In the genomic region with DNA sequence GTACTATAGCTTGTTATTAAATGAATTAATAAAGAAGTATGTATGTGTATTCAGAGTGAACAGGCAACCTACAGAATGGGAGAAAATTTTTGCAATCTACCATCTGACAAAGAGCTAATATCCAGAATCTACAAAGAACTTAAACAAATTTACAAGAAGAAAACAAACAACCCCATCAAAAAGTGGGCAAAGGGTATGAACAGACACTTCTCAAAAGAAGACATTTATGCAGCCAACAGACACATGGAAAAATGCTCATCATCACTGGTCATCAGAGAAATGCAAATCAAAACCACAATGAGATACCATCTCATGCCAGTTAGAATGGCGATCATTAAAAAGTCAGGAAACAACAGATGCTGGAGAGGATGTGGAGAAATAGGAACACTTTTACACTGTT, we compare ENCODE assay signal across 2 cellular contexts. TPM values are rescaled to one million over a fixed set of nuclear protein-coding genes. Genes with fewer than 3 reads are reported as not detected.
"Had no signal": no experiment of that assay in that cellular context is flagged by ENCODE, and none has a peak within 500 bp of the region (broad histone marks: within the 10 kb centered on the region; RNA-seq: fewer than 3 reads in every experiment).

No MANE protein-coding gene starts in this region.

RNA-seq across cellular contexts. Expression of a gene that starts 33.2 kb away (rescaled TPM):
- polyA plus RNA-seq: naive thymus-derived CD8-positive, alpha-beta T cell; smooth muscle cell had no signal
